In genomic region chr5:134088291-134088690, GRCh38 we compare ENCODE assay signal across 24 cellular contexts. TPM values are rescaled to one million over a fixed set of nuclear protein-coding genes. Genes with fewer than 3 reads are reported as not detected.
A peak's percentile ranks its signal among the peaks of the same experiment; 100 is the strongest.
DNase-seq lines count a peak whose midpoint lies in the region; ATAC-seq and TF ChIP-seq lines count a peak whose summit lies in the region.
"Had no signal": no experiment of that assay in that cellular context is flagged by ENCODE, and none has a peak within 500 bp of the region (broad histone marks: within the 10 kb centered on the region; RNA-seq: fewer than 3 reads in every experiment).

No MANE protein-coding gene starts in this region.

- CTCF ChIA-PET in activated CD8-positive, alpha-beta T cell treated with anti-CD3 and anti-CD28 coated beads, Interleukin-2, amount 10 ng/mL, durations not matched to agents 7 days and 5 days (lab: Charles Lee), result interaction anchor here (3.9 to 12.9 kb wide), 3 partner anchors 13 to 48 kb away, joined by 38 to 111 read pairs (median 71); no protein-coding TSS in a partner anchor
- CTCF ChIA-PET in activated CD8-positive, alpha-beta T cell treated with anti-CD3 and anti-CD28 coated beads for 36 hours (lab: Charles Lee), result interaction anchor here (1.5 to 3.5 kb wide), 2 partner anchors 17 to 52 kb away, joined by 3 to 18 read pairs; no protein-coding TSS in a partner anchor

- no peak for DNase-seq in activated CD8-positive, alpha-beta T cell treated with anti-CD3 and anti-CD28 coated beads, Interleukin-2, amount 10 ng/mL, durations not matched to agents 7 days and 5 days
- no peak for DNase-seq in activated CD8-positive, alpha-beta T cell treated with anti-CD3 and anti-CD28 coated beads for 36 hours
- no peak for DNase-seq in H9
- peak; percentile 92 for DNase-seq in astrocyte of the hippocampus (ENCODE audit: low read depth, low spot score)
- DNase-seq in osteoblast (ENCODE audit: insufficient read length, low spot score, missing footprints), result peak; percentile 93
- no peak for DNase-seq in NCI-H345 treated with DMSO at 0.1 percent for 48 hours (lab: John Stamatoyannopoulos, UW; ENCODE audit: unreplicated experiment)
- no peak for DNase-seq in NCI-H1048 (lab: John Stamatoyannopoulos, UW)
- DNase-seq in stimulated activated effector memory CD8-positive, alpha-beta T cell treated with anti-CD3 and anti-CD28 coated beads, Interleukin-12 subunit alpha, Interleukin-12 subunit beta, amount 100 ng/mL, for 72 hours (ENCODE audit: low spot score in 2 of 2), result no peak
- DNase-seq: activated CD4-positive, CD25-positive, alpha-beta regulatory T cell treated with anti-CD3 and anti-CD28 coated beads, Interleukin-2, amount 50 U/mL, for 72 hours; activated naive CD4-positive, alpha-beta T cell; effector memory CD8-positive, alpha-beta T cell; hypothalamus; kidney; MM.1S; NCI-H2029 treated with DMSO at 0.1 percent for 48 hours; NCI-H510A treated with DMSO at 0.1 percent for 48 hours; retina; SHP77; stimulated activated CD4-positive, alpha-beta T cell treated with anti-CD3 and anti-CD28 coated beads, Interleukin-15, amount 100 ng/mL, for 24 hours; stimulated activated naive CD4-positive, alpha-beta T cell treated with Interleukin-2 at 50 U/mL for 16 hours; T1000; transverse colon had no signal

- no peak overlapping the region for H3T11ph ChIP-seq in H9 (ENCODE audit: low read length)

- no peak overlapping the region for H3K9ac ChIP-seq in H9 (ENCODE audit: extremely low read depth, insufficient read length, low read length)

- H3K9me3 Mint-ChIP-seq in activated CD8-positive, alpha-beta T cell treated with anti-CD3 and anti-CD28 coated beads, Interleukin-2, amount 10 ng/mL, durations not matched to agents 7 days and 5 days (ENCODE audit: insufficient read depth), result no peaks in the 10 kb centered on the region
- no peaks in the 10 kb centered on the region for H3K9me3 Mint-ChIP-seq in activated CD8-positive, alpha-beta T cell treated with anti-CD3 and anti-CD28 coated beads for 36 hours
- no peaks in the 10 kb centered on the region for H3K9me3 Mint-ChIP-seq in H9
- H3K9me3 Mint-ChIP-seq in stimulated activated effector memory CD8-positive, alpha-beta T cell treated with anti-CD3 and anti-CD28 coated beads, Interleukin-12 subunit alpha, Interleukin-12 subunit beta, amount 100 ng/mL, for 72 hours, result no peaks in the 10 kb centered on the region
- H3K9me3 Mint-ChIP-seq: central memory CD8-positive, alpha-beta T cell; effector memory CD8-positive, alpha-beta T cell had no signal

- no peak overlapping the region for H4K8ac ChIP-seq in H9 (replicated peaks; ENCODE audit: insufficient read length, low read depth, low read length)

- H2AK5ac ChIP-seq in H9 (ENCODE audit: insufficient read length, low read length), result no peak overlapping the region

- no peak overlapping the region for H4K5ac ChIP-seq in H9 (ENCODE audit: insufficient read length, low read depth, low read length)

- no peak overlapping the region for H3K56ac ChIP-seq in H9 (ENCODE audit: insufficient read length, low read depth, low read length)

- no peaks in the 10 kb centered on the region for H3K79me1 ChIP-seq in H9 (ENCODE audit: insufficient read depth, low read depth, low read length, poor library complexity, severe bottlenecking)

- H3K27ac Mint-ChIP-seq in activated CD8-positive, alpha-beta T cell treated with anti-CD3 and anti-CD28 coated beads, Interleukin-2, amount 10 ng/mL, durations not matched to agents 7 days and 5 days, result peak overlapping the region; percentile 33
- no peak overlapping the region for H3K27ac Mint-ChIP-seq in activated CD8-positive, alpha-beta T cell treated with anti-CD3 and anti-CD28 coated beads for 36 hours
- no peak overlapping the region for H3K27ac Mint-ChIP-seq in H9
- no peak overlapping the region for H3K27ac Mint-ChIP-seq in stimulated activated effector memory CD8-positive, alpha-beta T cell treated with anti-CD3 and anti-CD28 coated beads, Interleukin-12 subunit alpha, Interleukin-12 subunit beta, amount 100 ng/mL, for 72 hours

- H2AFZ ChIP-seq in H9 (ENCODE audit: low read length), result no peak overlapping the region
- H2AFZ ChIP-seq in osteoblast (ENCODE audit: low read length), result no peak overlapping the region

- no peak overlapping the region for H2BK15ac ChIP-seq in H9 (ENCODE audit: low read depth, low read length)

- H3K36me3 ChIP-seq in osteoblast (ENCODE audit: insufficient read depth, low read length), result no peaks in the 10 kb centered on the region
- H3K36me3 ChIP-seq: transverse colon had no signal

- peaks cover 2% of the 10 kb centered on the region for H3K27me3 Mint-ChIP-seq in activated CD8-positive, alpha-beta T cell treated with anti-CD3 and anti-CD28 coated beads, Interleukin-2, amount 10 ng/mL, durations not matched to agents 7 days and 5 days (ENCODE audit: low read depth)
- no peaks in the 10 kb centered on the region for H3K27me3 Mint-ChIP-seq in activated CD8-positive, alpha-beta T cell treated with anti-CD3 and anti-CD28 coated beads for 36 hours
- peaks cover 18% of the 10 kb centered on the region for H3K27me3 Mint-ChIP-seq in H9 (ENCODE audit: low read depth)
- H3K27me3 Mint-ChIP-seq: central memory CD8-positive, alpha-beta T cell; effector memory CD8-positive, alpha-beta T cell had no signal

- no peak overlapping the region for H2BK20ac ChIP-seq in H9 (ENCODE audit: low read depth, low read length, poor library complexity, severe bottlenecking)

- no peak overlapping the region for H3K4me3 ChIP-seq in osteoblast (ENCODE audit: insufficient read depth, low read length)
- H3K4me3 ChIP-seq: GM12878, transverse colon had no signal

- H4K91ac ChIP-seq in H9 (ENCODE audit: insufficient read length, low read depth, low read length), result no peak overlapping the region

- H3K4me3 Mint-ChIP-seq in activated CD8-positive, alpha-beta T cell treated with anti-CD3 and anti-CD28 coated beads, Interleukin-2, amount 10 ng/mL, durations not matched to agents 7 days and 5 days, result no peak overlapping the region
- no peak overlapping the region for H3K4me3 Mint-ChIP-seq in activated CD8-positive, alpha-beta T cell treated with anti-CD3 and anti-CD28 coated beads for 36 hours
- no peak overlapping the region for H3K4me3 Mint-ChIP-seq in H9
- no peak overlapping the region for H3K4me3 Mint-ChIP-seq in stimulated activated effector memory CD8-positive, alpha-beta T cell treated with anti-CD3 and anti-CD28 coated beads, Interleukin-12 subunit alpha, Interleukin-12 subunit beta, amount 100 ng/mL, for 72 hours
- H3K4me3 Mint-ChIP-seq: central memory CD8-positive, alpha-beta T cell had no signal

- H3K18ac ChIP-seq in H9 (ENCODE audit: insufficient read length, low read depth, low read length), result peak overlapping the region; percentile 4

- no peak for TF ChIP-seq CTCF in activated CD8-positive, alpha-beta T cell treated with anti-CD3 and anti-CD28 coated beads for 36 hours (IDR thresholded peaks at IDR 0.05)
- TF ChIP-seq CTCF in H9 (conservative IDR thresholded peaks at IDR 0.05) (no peak), osteoblast (IDR thresholded peaks at IDR 0.05; ENCODE audit: extremely low read depth, low read depth, low read length) (no peak)

- H3K23ac ChIP-seq in H9 (ENCODE audit: insufficient read length, low read depth, low read length), result no peak overlapping the region

- H4K20me1 ChIP-seq in H9 (ENCODE audit: control insufficient read depth, insufficient read depth, insufficient read length), result no peaks in the 10 kb centered on the region
- no peaks in the 10 kb centered on the region for H4K20me1 ChIP-seq in osteoblast (ENCODE audit: insufficient read depth, low read length)

- intact Hi-C loops in activated CD8-positive, alpha-beta T cell treated with anti-CD3 and anti-CD28 coated beads for 36 hours (cut with micrococcal nuclease), result no loop called here

- no peak overlapping the region for H2BK5ac ChIP-seq in H9 (ENCODE audit: insufficient read length, low read length)

- no peak overlapping the region for H2BK120ac ChIP-seq in H9 (ENCODE audit: low read depth, low read length, poor library complexity, severe bottlenecking)

- H3K27ac ChIP-seq in H9 (ENCODE audit: insufficient read length, low read depth, low read length), result no peak overlapping the region
- H3K27ac ChIP-seq in osteoblast (ENCODE audit: low read depth, low read length), result no peak overlapping the region
- H3K27ac ChIP-seq: transverse colon had no signal

- H3K36me3 Mint-ChIP-seq in activated CD8-positive, alpha-beta T cell treated with anti-CD3 and anti-CD28 coated beads, Interleukin-2, amount 10 ng/mL, durations not matched to agents 7 days and 5 days (ENCODE audit: low read depth), result no peaks in the 10 kb centered on the region
- H3K36me3 Mint-ChIP-seq in activated CD8-positive, alpha-beta T cell treated with anti-CD3 and anti-CD28 coated beads for 36 hours (ENCODE audit: low read depth), result no peaks in the 10 kb centered on the region
- no peaks in the 10 kb centered on the region for H3K36me3 Mint-ChIP-seq in H9 (ENCODE audit: insufficient read depth in 1 of 3, low read depth in 3 of 3)
- no peaks in the 10 kb centered on the region for H3K36me3 Mint-ChIP-seq in stimulated activated effector memory CD8-positive, alpha-beta T cell treated with anti-CD3 and anti-CD28 coated beads, Interleukin-12 subunit alpha, Interleukin-12 subunit beta, amount 100 ng/mL, for 72 hours

- H3K4me2 ChIP-seq in H9 (ENCODE audit: insufficient read depth, insufficient read length, low read length), result no peak overlapping the region
- no peak overlapping the region for H3K4me2 ChIP-seq in osteoblast (ENCODE audit: insufficient read depth, low read length)

- H3K27me3 ChIP-seq in H9 (ENCODE audit: insufficient read depth, low read length) (no peaks in the 10 kb centered on the region), osteoblast (ENCODE audit: insufficient read depth, low read length) (no peaks in the 10 kb centered on the region)
- H3K27me3 ChIP-seq: transverse colon had no signal

- H3K23me2 ChIP-seq in H9 (ENCODE audit: insufficient read length, low read depth, low read length, poor library complexity, severe bottlenecking), result no peaks in the 10 kb centered on the region

- no peak for ATAC-seq in activated CD8-positive, alpha-beta T cell treated with anti-CD3 and anti-CD28 coated beads, Interleukin-2, amount 10 ng/mL, durations not matched to agents 7 days and 5 days
- no peak for ATAC-seq in activated CD8-positive, alpha-beta T cell treated with anti-CD3 and anti-CD28 coated beads for 36 hours
- no peak for ATAC-seq in stimulated activated effector memory CD8-positive, alpha-beta T cell treated with anti-CD3 and anti-CD28 coated beads, Interleukin-12 subunit alpha, Interleukin-12 subunit beta, amount 100 ng/mL, for 72 hours
- ATAC-seq: effector memory CD8-positive, alpha-beta T cell; GM12878 had no signal

- POLR2A ChIA-PET in activated CD8-positive, alpha-beta T cell treated with anti-CD3 and anti-CD28 coated beads, Interleukin-2, amount 10 ng/mL, durations not matched to agents 7 days and 5 days (lab: Charles Lee), result interaction anchor here (0.6 to 4.2 kb wide), 2 partner anchors 10 to 12 kb away, joined by 4 to 23 read pairs; no protein-coding TSS in a partner anchor
- POLR2A ChIA-PET in activated CD8-positive, alpha-beta T cell treated with anti-CD3 and anti-CD28 coated beads for 36 hours (lab: Charles Lee), result interaction anchor here (1.3 to 4.4 kb wide), 4 partner anchors 12 to 34 kb away, joined by 4 to 37 read pairs (median 5); no protein-coding TSS in a partner anchor

- H3K14ac ChIP-seq in H9 (ENCODE audit: insufficient read depth, low read length), result no peak overlapping the region

- no peak overlapping the region for H3K4ac ChIP-seq in H9 (ENCODE audit: low read depth, low read length)

- no peak overlapping the region for H2BK12ac ChIP-seq in H9 (ENCODE audit: insufficient read length, low read depth, low read length)

- H3K9me3 ChIP-seq in H9 (ENCODE audit: control insufficient read depth, low read depth, low read length), result no peaks in the 10 kb centered on the region
- no peaks in the 10 kb centered on the region for H3K9me3 ChIP-seq in osteoblast (ENCODE audit: low read depth, low read length)
- H3K9me3 ChIP-seq: transverse colon had no signal

- H3K4me1 ChIP-seq in H9 (ENCODE audit: insufficient read depth, low read length) (0 out of 2 replicates have a peak, but pooled peaks cover 3% of the 10 kb centered on the region), osteoblast (ENCODE audit: insufficient read depth, low read length) (peaks cover 16% of the 10 kb centered on the region)

- peaks cover 83% of the 10 kb centered on the region for H3K4me1 Mint-ChIP-seq in activated CD8-positive, alpha-beta T cell treated with anti-CD3 and anti-CD28 coated beads, Interleukin-2, amount 10 ng/mL, durations not matched to agents 7 days and 5 days (ENCODE audit: low read depth)
- peaks cover 81% of the 10 kb centered on the region for H3K4me1 Mint-ChIP-seq in activated CD8-positive, alpha-beta T cell treated with anti-CD3 and anti-CD28 coated beads for 36 hours (ENCODE audit: low read depth)
- peaks cover 19 to 20% of the 10 kb centered on the region in 2 experiments for H3K4me1 Mint-ChIP-seq in H9
- H3K4me1 Mint-ChIP-seq in stimulated activated effector memory CD8-positive, alpha-beta T cell treated with anti-CD3 and anti-CD28 coated beads, Interleukin-12 subunit alpha, Interleukin-12 subunit beta, amount 100 ng/mL, for 72 hours, result peaks cover 46% of the 10 kb centered on the region

- H3K79me2 ChIP-seq in H9 (ENCODE audit: insufficient read depth, low read length) (no peaks in the 10 kb centered on the region), osteoblast (ENCODE audit: insufficient read depth, low read length) (no peaks in the 10 kb centered on the region)

RNA-seq across cellular contexts. Expression of gene TCF7, which starts 26.2 kb away (rescaled TPM):
- total RNA-seq in activated CD8-positive, alpha-beta T cell treated with anti-CD3 and anti-CD28 coated beads, Interleukin-2, amount 10 ng/mL, durations not matched to agents 7 days and 5 days, result 10 to 100 TPM; 93.4 to 97.8 TPM
- 10 to 100 TPM; 47.4 to 50.3 TPM for total RNA-seq in activated CD8-positive, alpha-beta T cell treated with anti-CD3 and anti-CD28 coated beads for 36 hours
- total RNA-seq in H9 (2021) (17.2 and 18.2 TPM in 2 replicates), osteoblast (2.9 and 3.3 TPM in 2 replicates)

Comparison
In these comparisons a context has a peak if more than half of its experiments do, and no peak if none do; other contexts are left out.
1. DNase-seq: peak in astrocyte of the hippocampus (single experiment) and osteoblast (single experiment); none in activated CD8-positive, alpha-beta T cell treated with anti-CD3 and anti-CD28 coated beads, Interleukin-2, amount 10 ng/mL, durations not matched to agents 7 days and 5 days (single experiment), activated CD8-positive, alpha-beta T cell treated with anti-CD3 and anti-CD28 coated beads for 36 hours (single experiment), H9 (single experiment), NCI-H345 treated with DMSO at 0.1 percent for 48 hours (single experiment), NCI-H1048 (single experiment) and stimulated activated effector memory CD8-positive, alpha-beta T cell treated with anti-CD3 and anti-CD28 coated beads, Interleukin-12 subunit alpha, Interleukin-12 subunit beta, amount 100 ng/mL, for 72 hours (0 of 2).